8 cellular contexts compared by ENCODE assay signal in genomic region chr15:78871483-78872127, GRCh38. TPM values are rescaled to one million over a fixed set of nuclear protein-coding genes. Genes with fewer than 3 reads are reported as not detected.
A peak's percentile ranks its signal among the peaks of the same experiment; 100 is the strongest.
DNase-seq lines count a peak whose midpoint lies in the region; ATAC-seq, FAIRE-seq and TF ChIP-seq lines count a peak whose summit lies in the region.
"Not testable (repeated sequence)": the region's sequence is repeated elsewhere in the genome, so short reads cannot be mapped to it uniquely, and the experiment has no call there.

No MANE protein-coding gene starts in this region.

- H3K56ac ChIP-seq in H9 (ENCODE audit: insufficient read length, low read depth, low read length), result not testable (repeated sequence)

- not testable (repeated sequence) for H3K4me3 ChIP-seq in A549, SK-N-MC
- H3K4me3 ChIP-seq in choroid plexus epithelial cell (ENCODE audit: low read depth, low read length) (peak overlapping the region; percentile 66), hepatocyte (peak overlapping the region; percentile 50), skeletal muscle tissue (ENCODE audit: low read length in 3 of 3) (peak overlapping the region in 2 of 3 donors; percentile 68 to 81)

- H3K14ac ChIP-seq in H9 (ENCODE audit: insufficient read depth, low read length), result not testable (repeated sequence)

- peaks cover 23 to 34% of the 10 kb centered on the region in 2 experiments for H3K4me1 Mint-ChIP-seq in H9
- H3K4me1 Mint-ChIP-seq in activated T-helper 1 cell treated with anti-CD3 and anti-CD28 coated beads, Interleukin-12 subunit alpha, Interleukin-12 subunit beta, Interleukin-2, Interleukin-4 antibody, amounts not matched to agents 30 ng/mL and 10 ng/mL and 1 ng/mL, durations not matched to agents 14 hours and 24 hours and 36 hours (ENCODE audit: low read depth), result peaks cover 37% of the 10 kb centered on the region
- peaks cover 30 to 31% of the 10 kb centered on the region in 2 donors for H3K4me1 Mint-ChIP-seq in natural killer cell

- not testable (repeated sequence) for H3K36me3 ChIP-seq in SK-N-MC (ENCODE audit: insufficient read depth, low read length); hepatocyte (replicated peaks; ENCODE audit: insufficient read depth, low read depth); skeletal muscle tissue (ENCODE audit: control insufficient read depth in 3 of 3, insufficient read depth in 3 of 3, low read length in 3 of 3)

- not testable (repeated sequence) for H2AFZ ChIP-seq in H9 (ENCODE audit: low read length)
- peak overlapping the region; percentile 77 for H2AFZ ChIP-seq in hepatocyte

- H3K23me2 ChIP-seq in H9 (ENCODE audit: insufficient read length, low read depth, low read length, poor library complexity, severe bottlenecking), result not testable (repeated sequence)

- not testable (repeated sequence) for H3K79me1 ChIP-seq in H9 (ENCODE audit: insufficient read depth, low read depth, low read length, poor library complexity, severe bottlenecking)

- not testable (repeated sequence) for H2BK12ac ChIP-seq in H9 (ENCODE audit: insufficient read length, low read depth, low read length)

- H3K9me3 Mint-ChIP-seq in H9; activated T-helper 1 cell treated with anti-CD3 and anti-CD28 coated beads, Interleukin-12 subunit alpha, Interleukin-12 subunit beta, Interleukin-2, Interleukin-4 antibody, amounts not matched to agents 30 ng/mL and 10 ng/mL and 1 ng/mL, durations not matched to agents 14 hours and 24 hours and 36 hours; natural killer cell: not testable (repeated sequence)

- H2BK15ac ChIP-seq in H9 (ENCODE audit: low read depth, low read length), result not testable (repeated sequence)

- peaks cover 23% of the 10 kb centered on the region for H3K4me1 ChIP-seq in A549
- not testable (repeated sequence) for H3K4me1 ChIP-seq in H9 (ENCODE audit: insufficient read depth, low read length)
- peaks cover 18% of the 10 kb centered on the region for H3K4me1 ChIP-seq in hepatocyte (ENCODE audit: insufficient read depth)
- peaks cover 9 to 19% (median 13%) of the 10 kb centered on the region in 3 donors for H3K4me1 ChIP-seq in skeletal muscle tissue (ENCODE audit: control insufficient read depth in 3 of 3, insufficient read depth in 3 of 3, low read length in 3 of 3)

- TF ChIP-seq POLR2A in A549 (IDR thresholded peaks at IDR 0.05; ENCODE audit: low read length), result not testable (repeated sequence)

- H4K20me1 ChIP-seq in H9 (ENCODE audit: control insufficient read depth, insufficient read depth, insufficient read length), result not testable (repeated sequence)
- peaks cover 32% of the 10 kb centered on the region for H4K20me1 ChIP-seq in hepatocyte (ENCODE audit: insufficient read depth, poor library complexity, severe bottlenecking)

- H4K91ac ChIP-seq in H9 (ENCODE audit: insufficient read length, low read depth, low read length), result not testable (repeated sequence)

- peak overlapping the region in 1 of 2 experiments; percentile 3; a peak in 1 of 6 replicates for H3K27ac ChIP-seq in A549
- peak overlapping the region; percentile 66 for H3K27ac ChIP-seq in H9 (ENCODE audit: insufficient read length, low read depth, low read length)
- H3K27ac ChIP-seq in SK-N-MC, result peak overlapping the region; percentile 82
- peak overlapping the region; percentile 98 for H3K27ac ChIP-seq in hepatocyte
- H3K27ac ChIP-seq in skeletal muscle tissue (ENCODE audit: low read depth, low read length), result not testable (repeated sequence)

- H3K9ac ChIP-seq in H9 (ENCODE audit: extremely low read depth, insufficient read length, low read length); SK-N-MC (ENCODE audit: insufficient read length): not testable (repeated sequence)
- peak overlapping the region in 1 of 3 donors; percentile 72 for H3K9ac ChIP-seq in skeletal muscle tissue (ENCODE audit: low read depth in 1 of 3, low read length in 3 of 3)

- H2BK5ac ChIP-seq in H9 (ENCODE audit: insufficient read length, low read length), result not testable (repeated sequence)

- H3K18ac ChIP-seq in H9 (ENCODE audit: insufficient read length, low read depth, low read length), result not testable (repeated sequence)

- H3K9me2 ChIP-seq in hepatocyte (replicated peaks; ENCODE audit: insufficient read depth), result not testable (repeated sequence)

- H3K27me3 Mint-ChIP-seq in H9 (ENCODE audit: low read depth); activated T-helper 1 cell treated with anti-CD3 and anti-CD28 coated beads, Interleukin-12 subunit alpha, Interleukin-12 subunit beta, Interleukin-2, Interleukin-4 antibody, amounts not matched to agents 30 ng/mL and 10 ng/mL and 1 ng/mL, durations not matched to agents 14 hours and 24 hours and 36 hours (ENCODE audit: insufficient read depth); natural killer cell (ENCODE audit: low read depth in 2 of 2): not testable (repeated sequence)

- H4K5ac ChIP-seq in H9 (ENCODE audit: insufficient read length, low read depth, low read length), result not testable (repeated sequence)

- DNase-seq in A549 (ENCODE audit: low read depth in 1 of 2, low spot score in 1 of 2); H9; SK-N-MC (ENCODE audit: low read depth, low spot score); activated T-helper 1 cell treated with anti-CD3 and anti-CD28 coated beads, Interleukin-12 subunit alpha, Interleukin-12 subunit beta, Interleukin-2, Interleukin-4 antibody, amounts not matched to agents 30 ng/mL and 10 ng/mL and 1 ng/mL, durations not matched to agents 14 hours and 24 hours and 36 hours (ENCODE audit: low spot score); choroid plexus epithelial cell (ENCODE audit: low read depth); natural killer cell: not testable (repeated sequence)
- peak; percentile 52 for DNase-seq in hepatocyte (ENCODE audit: low spot score)

- peaks cover 5 to 18% (median 10%) of the 10 kb centered on the region in 3 experiments; a peak in 6 of 7 replicates for H3K36me3 Mint-ChIP-seq in H9 (ENCODE audit: insufficient read depth in 1 of 3, low read depth in 3 of 3)
- H3K36me3 Mint-ChIP-seq in activated T-helper 1 cell treated with anti-CD3 and anti-CD28 coated beads, Interleukin-12 subunit alpha, Interleukin-12 subunit beta, Interleukin-2, Interleukin-4 antibody, amounts not matched to agents 30 ng/mL and 10 ng/mL and 1 ng/mL, durations not matched to agents 14 hours and 24 hours and 36 hours (ENCODE audit: low read depth); natural killer cell: not testable (repeated sequence)

- not testable (repeated sequence) for H2AK5ac ChIP-seq in H9 (ENCODE audit: insufficient read length, low read length)

- not testable (repeated sequence) for TF ChIP-seq CTCF in A549 (IDR thresholded peaks at IDR 0.05); H9 (conservative IDR thresholded peaks at IDR 0.05); choroid plexus epithelial cell (conservative IDR thresholded peaks at IDR 0.05; ENCODE audit: low read depth, low read length); hepatocyte (IDR thresholded peaks at IDR 0.05; ENCODE audit: poor library complexity); natural killer cell (IDR thresholded peaks at IDR 0.05)

- not testable (repeated sequence) for TF ChIP-seq RAD21 in A549 (conservative IDR thresholded peaks at IDR 0.05 in 1 of 2, IDR thresholded peaks at IDR 0.05 in 1 of 2)

- H3K4ac ChIP-seq in H9 (ENCODE audit: low read depth, low read length), result not testable (repeated sequence)

- not testable (repeated sequence) for H3K27me3 ChIP-seq in H9 (ENCODE audit: insufficient read depth, low read length); hepatocyte; skeletal muscle tissue (ENCODE audit: control insufficient read depth in 3 of 3, insufficient read depth in 3 of 3, low read length in 3 of 3)

- H4K8ac ChIP-seq in H9 (replicated peaks; ENCODE audit: insufficient read length, low read depth, low read length), result not testable (repeated sequence)

- not testable (repeated sequence) for H3K23ac ChIP-seq in H9 (ENCODE audit: insufficient read length, low read depth, low read length)

- TF ChIP-seq EP300 in A549 (IDR thresholded peaks at IDR 0.05), result not testable (repeated sequence)

- 91% methylated on average over 24 of the region's 24 CpGs for WGBS in A549 (ENCODE audit: missing lambda C conversion rate)
- WGBS in H9 (ENCODE audit: extremely low coverage, insufficient read length, low lambda C conversion rate), result no CpG with 5 or more reads among the region's 24 CpGs
- 67% methylated on average over 24 of the region's 24 CpGs for WGBS in hepatocyte (ENCODE audit: low lambda C conversion rate, missing lambda C conversion rate)

- H3K79me2 ChIP-seq in H9 (ENCODE audit: insufficient read depth, low read length) (peaks cover 31% of the 10 kb centered on the region), hepatocyte (peaks cover 37% of the 10 kb centered on the region)

- FAIRE-seq in A549 (lab: Jason Lieb, UNC), result not testable (repeated sequence)

- CTCF ChIA-PET in A549 (lab: Yijun Ruan, JAX), result interaction anchor here (0.6 to 3.3 kb wide), 8 partner anchors 10 to 110 kb away, joined by 3 to 25 read pairs (median 4); no protein-coding TSS in a partner anchor

- H3K27ac Mint-ChIP-seq in H9, result peak overlapping the region; percentile 97 to 100 (median 99)
- H3K27ac Mint-ChIP-seq in activated T-helper 1 cell treated with anti-CD3 and anti-CD28 coated beads, Interleukin-12 subunit alpha, Interleukin-12 subunit beta, Interleukin-2, Interleukin-4 antibody, amounts not matched to agents 30 ng/mL and 10 ng/mL and 1 ng/mL, durations not matched to agents 14 hours and 24 hours and 36 hours, result peak overlapping the region; percentile 83
- peak overlapping the region; percentile 99 to 100 for H3K27ac Mint-ChIP-seq in natural killer cell

- not testable (repeated sequence) for H3K9me3 ChIP-seq in A549; H9 (ENCODE audit: control insufficient read depth, low read depth, low read length); SK-N-MC (ENCODE audit: low read depth, low read length); hepatocyte (ENCODE audit: low read depth); skeletal muscle tissue (ENCODE audit: control insufficient read depth in 3 of 3, low read length in 3 of 3)

- H3K4me2 ChIP-seq in A549 (peak overlapping the region; percentile 83; the same call in 2 of the 3 replicates), H9 (ENCODE audit: insufficient read depth, insufficient read length, low read length) (peak overlapping the region; percentile 92), hepatocyte (peak overlapping the region; percentile 85)

- H3K4me3 Mint-ChIP-seq in H9 (peak overlapping the region; percentile 93 to 100), natural killer cell (peak overlapping the region; percentile 74)
- H3K4me3 Mint-ChIP-seq in activated T-helper 1 cell treated with anti-CD3 and anti-CD28 coated beads, Interleukin-12 subunit alpha, Interleukin-12 subunit beta, Interleukin-2, Interleukin-4 antibody, amounts not matched to agents 30 ng/mL and 10 ng/mL and 1 ng/mL, durations not matched to agents 14 hours and 24 hours and 36 hours, result peak overlapping the region; percentile 72

- intact Hi-C loops in activated T-helper 1 cell treated with anti-CD3 and anti-CD28 coated beads, Interleukin-12 subunit alpha, Interleukin-12 subunit beta, Interleukin-2, Interleukin-4 antibody, amounts not matched to agents 30 ng/mL and 10 ng/mL and 1 ng/mL, durations not matched to agents 14 hours and 24 hours and 36 hours (cut with micrococcal nuclease), result loop anchor here (2.0 to 5.0 kb wide), 3 partner anchors 111 to 1281 kb away; partner anchors contain the start of genes FAH and PSMA4
- intact Hi-C loops in natural killer cell (cut with micrococcal nuclease), result loop anchor here (2.0 kb wide), 1 partner anchor 331 kb away; the partner anchor contains the start of gene PSMA4

- not testable (repeated sequence) for H2BK20ac ChIP-seq in H9 (ENCODE audit: low read depth, low read length, poor library complexity, severe bottlenecking)

- ATAC-seq in A549, natural killer cell: not testable (repeated sequence)

- H2BK120ac ChIP-seq in H9 (ENCODE audit: low read depth, low read length, poor library complexity, severe bottlenecking), result not testable (repeated sequence)

- not testable (repeated sequence) for H3T11ph ChIP-seq in H9 (ENCODE audit: low read length)

- POLR2A ChIA-PET in A549 (lab: Yijun Ruan, JAX), result interaction anchor here (0.9 kb wide), 1 partner anchor 12 kb away, joined by 3 read pairs; no protein-coding TSS in a partner anchor

RNA-seq across cellular contexts. Expression of gene MORF4L1, which starts 1.1 kb away (rescaled TPM):
- 491 and 498 TPM in 2 replicates for polyA plus RNA-seq in A549 (2011; rRNA removed)
- polyA plus RNA-seq in A549 (2012; cell fraction: cytosol; rRNA removed), result 148 and 172 TPM in 2 replicates
- polyA plus RNA-seq in A549 (2012; cell fraction: nucleus; rRNA removed), result 41.3 and 63.7 TPM in 2 replicates
- polyA plus RNA-seq in A549 (2017; fragmentation: RNase III; extraction: RNeasy Plus Mini Kit Qiagen cat#74134 plus additional on column Dnase treatment), result 914 to 927 TPM (median 924 TPM) in 3 replicates
- polyA minus RNA-seq in A549 (2011; rRNA and poly(A)+ RNA removed), result 61.8 and 62.4 TPM in 2 replicates
- total RNA-seq in H9 (2021), result 544 and 553 TPM in 2 replicates
- 270 and 271 TPM in 2 replicates for total RNA-seq in activated T-helper 1 cell treated with anti-CD3 and anti-CD28 coated beads, Interleukin-12 subunit alpha, Interleukin-12 subunit beta, Interleukin-2, Interleukin-4 antibody, amounts not matched to agents 30 ng/mL and 10 ng/mL and 1 ng/mL, durations not matched to agents 14 hours and 24 hours and 36 hours
- total RNA-seq in hepatocyte, result 381 and 436 TPM in 2 replicates
- polyA plus RNA-seq in hepatocyte, result 340 and 358 TPM in 2 replicates
- 100 to 1,000 TPM; 316 to 348 (median 329) TPM for total RNA-seq in natural killer cell
- 382 TPM for total RNA-seq in skeletal muscle tissue
